Comparison of ENCODE assay signal across 8 cellular contexts in genomic region chr17:79664925-79665738, GRCh38. TPM values are rescaled to one million over a fixed set of nuclear protein-coding genes. Genes with fewer than 3 reads are reported as not detected.
DNase-seq lines count a peak whose midpoint lies in the region; ATAC-seq and TF ChIP-seq lines count a peak whose summit lies in the region.

No MANE protein-coding gene starts in this region.

- peak; percentile 8 for DNase-seq in M059J (ENCODE audit: low read depth)
- DNase-seq in body of pancreas: peak; percentile 84 to 93 (median 87)
- peak; percentile 61 for DNase-seq in hepatocyte (ENCODE audit: low spot score)
- DNase-seq in SKM-1 (lab: John Stamatoyannopoulos, UW; ENCODE audit: unreplicated experiment): no peak
- DNase-seq in DMS53 (lab: John Stamatoyannopoulos, UW): no peak

- no peaks in the 10 kb centered on the region for H4K20me1 ChIP-seq in hepatocyte (ENCODE audit: insufficient read depth, poor library complexity, severe bottlenecking)

- no peak overlapping the region for H3K4me3 ChIP-seq in body of pancreas
- H3K4me3 ChIP-seq in hepatocyte: no peak overlapping the region
- H3K4me3 ChIP-seq in stomach smooth muscle (ENCODE audit: low read length in 2 of 2): peak overlapping the region in 1 of 2 donors; percentile 29

- peak overlapping the region; percentile 10 for H2AFZ ChIP-seq in hepatocyte

- peak overlapping the region; percentile 66 for H3K4me2 ChIP-seq in hepatocyte

- H3K27me3 ChIP-seq in body of pancreas (no peaks in the 10 kb centered on the region), hepatocyte (no peaks in the 10 kb centered on the region), stomach smooth muscle (ENCODE audit: control insufficient read depth in 1 of 2, insufficient read depth in 2 of 2, low read length in 2 of 2) (peaks cover 2 to 8% of the 10 kb centered on the region in 2 donors)

- H3K27ac ChIP-seq in body of pancreas (no peak overlapping the region), hepatocyte (peak overlapping the region; percentile 5), stomach smooth muscle (ENCODE audit: low read length) (peak overlapping the region; percentile 46)

- no peaks in the 10 kb centered on the region for H3K9me2 ChIP-seq in hepatocyte (replicated peaks; ENCODE audit: insufficient read depth)

- H3K9ac ChIP-seq in stomach smooth muscle (ENCODE audit: low read length in 2 of 2): no peak overlapping the region

- H3K9me3 ChIP-seq in body of pancreas (peaks cover 0 to 4% (median 0%) of the 10 kb centered on the region in 3 donors), hepatocyte (ENCODE audit: low read depth) (no peaks in the 10 kb centered on the region), stomach smooth muscle (ENCODE audit: control insufficient read depth in 2 of 2, low read length in 2 of 2) (peaks cover 2 to 8% of the 10 kb centered on the region in 2 donors)

- no peaks in the 10 kb centered on the region for H3K79me2 ChIP-seq in hepatocyte

- H3K4me1 ChIP-seq in body of pancreas (peaks cover 5% of the 10 kb centered on the region), hepatocyte (ENCODE audit: insufficient read depth) (peaks cover 6% of the 10 kb centered on the region), stomach smooth muscle (ENCODE audit: control insufficient read depth, insufficient read depth, low read length) (peaks cover 8% of the 10 kb centered on the region)

- WGBS in body of pancreas, 2 donors: 6 to 9% methylated on average over 17 to 23 of the region's 23 CpGs
- WGBS in hepatocyte (ENCODE audit: low lambda C conversion rate, missing lambda C conversion rate): 26% methylated on average over 23 of the region's 23 CpGs

- no peak for TF ChIP-seq CTCF in body of pancreas (IDR thresholded peaks at IDR 0.05)
- no peak for TF ChIP-seq CTCF in hepatocyte (IDR thresholded peaks at IDR 0.05; ENCODE audit: poor library complexity)

- intact Hi-C loops in body of pancreas (cut with DNase I): no loop called here

- peak; percentile 80 for ATAC-seq in body of pancreas
- ATAC-seq in HG03108 (IDR thresholded peaks at IDR 0.05; ENCODE audit: unreplicated experiment): no peak
- no peak for ATAC-seq in GM18909 (IDR thresholded peaks at IDR 0.05; ENCODE audit: poor library complexity, unreplicated experiment)

- H3K36me3 ChIP-seq in body of pancreas (replicated peaks in 1 of 2; ENCODE audit: insufficient read depth in 1 of 2, low read depth in 2 of 2): no peaks in the 10 kb centered on the region
- no peaks in the 10 kb centered on the region for H3K36me3 ChIP-seq in hepatocyte (replicated peaks; ENCODE audit: insufficient read depth, low read depth)
- no peaks in the 10 kb centered on the region for H3K36me3 ChIP-seq in stomach smooth muscle (ENCODE audit: control insufficient read depth in 2 of 2, insufficient read depth in 2 of 2, low read length in 2 of 2)

- TF ChIP-seq POLR2A in body of pancreas (IDR thresholded peaks at IDR 0.05): no peak

RNA-seq across cellular contexts. Expression of gene RBFOX3, which starts 54.3 kb away (rescaled TPM):
- not detected in 2 replicates for total RNA-seq in M059J (2014; rRNA removed; shearing (Covaris generic))
- total RNA-seq in body of pancreas (under 1 TPM in 1 of 2 donors, not detected in 1; 0.26 TPM), hepatocyte (not detected in 2 replicates)
- polyA plus RNA-seq in hepatocyte: 0.22 and 1.6 TPM in 2 replicates

Comparison
In these comparisons a context has a peak if more than half of its experiments do, and no peak if none do; other contexts are left out.
1. DNase-seq: peak in M059J (single experiment), body of pancreas (4 of 4) and hepatocyte (single experiment); none in SKM-1 (single experiment) and DMS53 (single experiment).
2. H3K27ac ChIP-seq: peak in hepatocyte (single experiment) and stomach smooth muscle (single experiment); none in body of pancreas (0 of 4).